In the genomic region with DNA sequence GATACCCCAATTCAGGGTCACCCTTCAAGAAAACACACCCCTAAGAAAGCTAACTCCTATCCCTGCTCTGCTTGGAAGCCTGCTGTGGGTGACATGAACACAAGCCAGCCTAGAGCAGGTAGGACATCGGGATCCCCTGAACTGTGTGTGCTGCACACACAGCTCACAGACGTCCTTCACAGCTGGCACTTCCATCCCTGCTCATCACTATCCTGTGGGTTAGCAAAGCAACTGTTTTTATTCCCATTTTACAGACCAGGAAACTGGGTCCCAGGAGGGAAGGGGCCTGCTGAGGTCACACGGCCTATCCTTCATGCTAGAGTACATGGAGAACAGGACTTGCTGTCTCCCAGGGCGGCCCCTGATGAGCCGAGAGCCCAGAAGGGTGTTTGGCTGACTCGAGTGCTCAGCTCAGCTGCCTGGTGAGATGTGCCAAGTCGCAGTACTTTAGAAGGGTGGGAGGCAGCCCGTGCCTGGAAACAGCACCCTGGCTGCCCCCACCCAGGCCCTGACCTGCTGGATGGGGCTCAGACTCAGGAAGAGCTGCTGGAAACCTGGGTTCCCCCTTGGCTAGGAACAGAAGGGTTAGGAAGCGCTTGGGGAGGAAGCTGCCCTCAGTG, we compare ENCODE assay signal across 11 cellular contexts. TPM values are rescaled to one million over a fixed set of nuclear protein-coding genes. Genes with fewer than 3 reads are reported as not detected.
A peak's percentile ranks its signal among the peaks of the same experiment; 100 is the strongest.
DNase-seq lines count a peak whose midpoint lies in the region; TF ChIP-seq lines count a peak whose summit lies in the region.
"Had no signal": no experiment of that assay in that cellular context is flagged by ENCODE, and none has a peak within 500 bp of the region (broad histone marks: within the 10 kb centered on the region; RNA-seq: fewer than 3 reads in every experiment).

No MANE protein-coding gene starts in this region.

- H3K4me1 Mint-ChIP-seq in activated naive CD4-positive, alpha-beta T cell treated with anti-CD3 and anti-CD28 coated beads, Interleukin-2, amount 10 ng/mL, durations not matched to agents 7 days and 5 days, result peaks cover 72% of the 10 kb centered on the region
- H3K4me1 Mint-ChIP-seq in neural crest cell, result peaks cover 33% of the 10 kb centered on the region

- H3K4me3 Mint-ChIP-seq in activated naive CD4-positive, alpha-beta T cell treated with anti-CD3 and anti-CD28 coated beads, Interleukin-2, amount 10 ng/mL, durations not matched to agents 7 days and 5 days, result peak overlapping the region; percentile 3
- no peak overlapping the region for H3K4me3 Mint-ChIP-seq in neural crest cell

- no peaks in the 10 kb centered on the region for H3K9me3 Mint-ChIP-seq in activated naive CD4-positive, alpha-beta T cell treated with anti-CD3 and anti-CD28 coated beads, Interleukin-2, amount 10 ng/mL, durations not matched to agents 7 days and 5 days
- H3K9me3 Mint-ChIP-seq in neural crest cell, result no peaks in the 10 kb centered on the region

- no peak for DNase-seq in activated naive CD4-positive, alpha-beta T cell treated with anti-CD3 and anti-CD28 coated beads, Interleukin-2, amount 10 ng/mL, durations not matched to agents 7 days and 5 days
- no peak for DNase-seq in activated naive CD4-positive, alpha-beta T cell treated with anti-CD3 and anti-CD28 coated beads, Interleukin-2, amount 50 U/mL, for 16 hours
- DNase-seq in ecto neural progenitor cell (ENCODE audit: low spot score) (peak; percentile 42), neural crest cell (ENCODE audit: low read depth, low spot score) (no peak), ureter (ENCODE audit: low spot score) (peak; percentile 43), islet precursor cell (no peak), Kasumi-1 (lab: John Stamatoyannopoulos, UW) (no peak), HuH-7.5 (ENCODE audit: low spot score) (no peak)
- DNase-seq: NCI-H2107 had no signal

- no peak for TF ChIP-seq CTCF in neural crest cell (conservative IDR thresholded peaks at IDR 0.05)

- H3K27me3 Mint-ChIP-seq in activated naive CD4-positive, alpha-beta T cell treated with anti-CD3 and anti-CD28 coated beads, Interleukin-2, amount 10 ng/mL, durations not matched to agents 7 days and 5 days, result no peaks in the 10 kb centered on the region
- no peaks in the 10 kb centered on the region for H3K27me3 Mint-ChIP-seq in neural crest cell (ENCODE audit: low read depth)

- CTCF ChIA-PET in activated naive CD4-positive, alpha-beta T cell treated with anti-CD3 and anti-CD28 coated beads, Interleukin-2, amount 10 ng/mL, durations not matched to agents 7 days and 5 days (lab: Charles Lee), result interaction anchor here (0.8 to 13.0 kb wide), 9 partner anchors 8 to 210 kb away, joined by 3 to 189 read pairs (median 10); a partner anchor contains a TSS

- peak overlapping the region; percentile 70 for H3K27ac Mint-ChIP-seq in activated naive CD4-positive, alpha-beta T cell treated with anti-CD3 and anti-CD28 coated beads, Interleukin-2, amount 10 ng/mL, durations not matched to agents 7 days and 5 days
- peak overlapping the region; percentile 50 for H3K27ac Mint-ChIP-seq in neural crest cell (ENCODE audit: unreplicated experiment)

- no peaks in the 10 kb centered on the region for H3K36me3 Mint-ChIP-seq in activated naive CD4-positive, alpha-beta T cell treated with anti-CD3 and anti-CD28 coated beads, Interleukin-2, amount 10 ng/mL, durations not matched to agents 7 days and 5 days
- H3K36me3 Mint-ChIP-seq in neural crest cell (ENCODE audit: low read depth), result no peaks in the 10 kb centered on the region

RNA-seq across cellular contexts. Expression of a gene that starts 28.3 kb away (rescaled TPM):
- 16.1 and 18.1 TPM in 2 replicates for total RNA-seq in neural crest cell
- total RNA-seq in ureter, result 199 TPM

RNA-seq across cellular contexts. Expression of a gene that starts 47.6 kb away (rescaled TPM):
- total RNA-seq in neural crest cell (not detected in 2 replicates), ureter (6.6 TPM)
- total RNA-seq: epithelial cell of proximal tubule, SJSA1 had no signal

Comparison
In these comparisons a context has a peak if more than half of its experiments do, and no peak if none do; other contexts are left out.
1. DNase-seq: peak in ecto neural progenitor cell (single experiment) and ureter (single experiment); none in activated naive CD4-positive, alpha-beta T cell treated with anti-CD3 and anti-CD28 coated beads, Interleukin-2, amount 10 ng/mL, durations not matched to agents 7 days and 5 days (single experiment), activated naive CD4-positive, alpha-beta T cell treated with anti-CD3 and anti-CD28 coated beads, Interleukin-2, amount 50 U/mL, for 16 hours (single experiment), neural crest cell (single experiment), islet precursor cell (single experiment), Kasumi-1 (0 of 2) and HuH-7.5 (single experiment).
2. RNA of a gene that starts 28.3 kb away (total RNA-seq): 199 TPM in ureter (single experiment); 16.1 to 18.1 TPM in neural crest cell; every median in the first group is over 10 times any median in the second.